Comparison of ENCODE assay signal across 8 cellular contexts in the genomic region with DNA sequence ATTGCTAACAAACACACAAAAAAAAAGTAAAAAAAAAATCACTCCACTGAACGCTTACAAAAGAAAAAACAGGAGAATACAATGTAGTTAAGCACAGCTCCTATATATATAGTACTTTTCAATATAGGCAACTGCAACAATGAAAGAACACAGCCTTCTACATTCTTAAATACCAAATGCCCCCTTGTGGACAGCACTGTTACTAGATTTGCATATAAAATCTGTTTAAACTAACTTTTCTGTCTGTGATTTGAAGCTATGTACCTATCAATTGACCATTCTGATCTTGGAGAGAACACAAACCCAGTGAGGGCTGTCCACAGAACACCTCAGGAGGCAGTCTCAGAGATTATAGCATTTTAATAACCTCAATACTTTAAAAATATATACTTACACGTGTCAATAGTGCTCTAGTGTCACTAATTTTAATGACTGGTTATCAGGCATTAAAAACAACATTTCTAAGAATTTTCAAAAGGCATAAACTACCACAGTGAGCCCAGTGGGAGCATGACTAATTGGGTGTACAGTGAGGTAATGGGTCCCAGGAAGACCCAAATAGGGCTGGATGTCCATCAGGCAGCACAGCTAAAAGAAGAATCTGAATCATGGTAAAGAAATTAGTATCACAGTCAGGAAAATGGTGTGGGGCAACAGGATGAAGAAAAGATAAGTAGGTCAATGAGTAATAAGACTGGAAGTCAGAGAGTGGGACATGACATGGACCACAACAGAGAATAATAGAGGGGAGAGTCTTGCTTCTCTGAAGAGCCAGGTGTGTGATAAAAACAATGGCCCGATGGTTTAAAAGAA. TPM values are rescaled to one million over a fixed set of nuclear protein-coding genes. Genes with fewer than 3 reads are reported as not detected.
DNase-seq lines count a peak whose midpoint lies in the region; ATAC-seq, FAIRE-seq and TF ChIP-seq lines count a peak whose summit lies in the region.

No MANE protein-coding gene starts in this region.

- H3K4me1 ChIP-seq in H9 (ENCODE audit: insufficient read depth, low read length) (no peaks in the 10 kb centered on the region), HepG2 (ENCODE audit: insufficient read depth, low read length) (no peaks in the 10 kb centered on the region)

- H3K4me1 Mint-ChIP-seq in H9, result peaks cover 0 to 4% of the 10 kb centered on the region in 2 experiments; a peak in 2 of 4 replicates
- H3K4me1 Mint-ChIP-seq in brain, result peaks cover 18% of the 10 kb centered on the region

- no peak overlapping the region for H3T11ph ChIP-seq in H9 (ENCODE audit: low read length)

- DNase-seq in AG09319 (ENCODE audit: extremely low read depth, low read depth), result peak; percentile 39
- DNase-seq in H9, result no peak
- peak; percentile 29 for DNase-seq in NCI-H460 (ENCODE audit: extremely low read depth, low read depth)
- peak; percentile 50 for DNase-seq in HepG2 (ENCODE audit: low spot score)
- no peak for DNase-seq in GM19240 (ENCODE audit: insufficient read length, low spot score)
- DNase-seq in activated CD4-positive, CD25-positive, alpha-beta regulatory T cell (lab: John Stamatoyannopoulos, UW), result no peak

- no peak overlapping the region for H2BK12ac ChIP-seq in H9 (ENCODE audit: insufficient read length, low read depth, low read length)

- TF ChIP-seq CTCF in AG09319 (IDR thresholded peaks at IDR 0.05; ENCODE audit: low read depth, low read length) (peak; percentile 59), H9 (conservative IDR thresholded peaks at IDR 0.05) (peak; percentile 74), brain (conservative IDR thresholded peaks at IDR 0.05) (peak; percentile 80 to 81), HepG2 (CRISPR knock-in tag; IDR thresholded peaks at IDR 0.05) (peak; percentile 46)

- no TSS peak for BruUV-seq in HepG2 (replicated peaks; lab: Mats Ljungman, UMichigan)

- no peaks in the 10 kb centered on the region for H4K20me1 ChIP-seq in H9 (ENCODE audit: control insufficient read depth, insufficient read depth, insufficient read length)
- H4K20me1 ChIP-seq in HepG2 (ENCODE audit: insufficient read depth, low read length), result no peaks in the 10 kb centered on the region

- H4K91ac ChIP-seq in H9 (ENCODE audit: insufficient read length, low read depth, low read length), result no peak overlapping the region

- H3K27me3 Mint-ChIP-seq in H9 (ENCODE audit: low read depth) (no peaks in the 10 kb centered on the region), brain (peaks cover 7% of the 10 kb centered on the region)

- H3K4me2 ChIP-seq in H9 (ENCODE audit: insufficient read depth, insufficient read length, low read length) (no peak overlapping the region), HepG2 (ENCODE audit: low read depth, low read length) (no peak overlapping the region)

- no peak overlapping the region for H3K9ac ChIP-seq in H9 (ENCODE audit: extremely low read depth, insufficient read length, low read length)
- H3K9ac ChIP-seq in HepG2 (ENCODE audit: insufficient read depth, low read depth, low read length), result no peak overlapping the region

- FAIRE-seq in HepG2 (lab: Jason Lieb, UNC), result no peak

- no peaks in the 10 kb centered on the region for H3K27me3 ChIP-seq in H9 (ENCODE audit: insufficient read depth, low read length)
- H3K27me3 ChIP-seq in HepG2 (ENCODE audit: control insufficient read depth in 1 of 2, insufficient read depth in 2 of 2, low read length in 2 of 2), result no peaks in the 10 kb centered on the region

- no peak overlapping the region for H2BK20ac ChIP-seq in H9 (ENCODE audit: low read depth, low read length, poor library complexity, severe bottlenecking)

- no peaks in the 10 kb centered on the region for H3K79me1 ChIP-seq in H9 (ENCODE audit: insufficient read depth, low read depth, low read length, poor library complexity, severe bottlenecking)

- intact Hi-C loops in HepG2 (cut with micrococcal nuclease; ENCODE audit: unreplicated experiment), result loop anchor here (1.0 kb wide), 1 partner anchor 297 kb away; no protein-coding TSS in a partner anchor

- no peak for TF ChIP-seq RAD21 in HepG2 (CRISPR knock-in tag; IDR thresholded peaks at IDR 0.05)

- H2BK120ac ChIP-seq in H9 (ENCODE audit: low read depth, low read length, poor library complexity, severe bottlenecking), result no peak overlapping the region

- H2BK15ac ChIP-seq in H9 (ENCODE audit: low read depth, low read length), result no peak overlapping the region

- H4K5ac ChIP-seq in H9 (ENCODE audit: insufficient read length, low read depth, low read length), result no peak overlapping the region

- no peaks in the 10 kb centered on the region for H3K23me2 ChIP-seq in H9 (ENCODE audit: insufficient read length, low read depth, low read length, poor library complexity, severe bottlenecking)

- 0 out of 7 replicates have a peak, but pooled peaks cover 0 to 2% (median 0%) of the 10 kb centered on the region in 3 experiments for H3K36me3 Mint-ChIP-seq in H9 (ENCODE audit: insufficient read depth in 1 of 3, low read depth in 3 of 3)
- no peaks in the 10 kb centered on the region for H3K36me3 Mint-ChIP-seq in brain

- H4K8ac ChIP-seq in H9 (replicated peaks; ENCODE audit: insufficient read length, low read depth, low read length), result no peak overlapping the region

- H3K56ac ChIP-seq in H9 (ENCODE audit: insufficient read length, low read depth, low read length), result no peak overlapping the region

- H3K9me3 Mint-ChIP-seq in H9 (no peaks in the 10 kb centered on the region; a peak in 2 of 5 replicates), brain (peaks cover 0 to 12% (median 6%) of the 10 kb centered on the region in 5 experiments)

- no peak overlapping the region for H3K4me3 Mint-ChIP-seq in H9
- no peak overlapping the region for H3K4me3 Mint-ChIP-seq in brain

- H3K4ac ChIP-seq in H9 (ENCODE audit: low read depth, low read length), result no peak overlapping the region

- POLR2A ChIA-PET in HepG2 (lab: Yijun Ruan, JAX), result no interaction called here

- H3K27ac Mint-ChIP-seq in H9, result no peak overlapping the region
- peak overlapping the region in 3 of 5 experiments; percentile 21 to 74 (median 52) for H3K27ac Mint-ChIP-seq in brain

- H3K18ac ChIP-seq in H9 (ENCODE audit: insufficient read length, low read depth, low read length), result no peak overlapping the region

- no peak for TF ChIP-seq EP300 in HepG2 (IDR thresholded peaks at IDR 0.05; ENCODE audit: low read depth in 2 of 2, low read length in 2 of 2)
- TF ChIP-seq EP300 in HepG2 (CRISPR knock-in tag; IDR thresholded peaks at IDR 0.05; ENCODE audit: borderline replicate concordance), result no peak

- no peaks in the 10 kb centered on the region for H3K36me3 ChIP-seq in HepG2 (replicated peaks in 1 of 2; ENCODE audit: control insufficient read depth in 1 of 2, insufficient read depth in 2 of 2, low read length in 2 of 2)

- no peaks in the 10 kb centered on the region for H3K79me2 ChIP-seq in H9 (ENCODE audit: insufficient read depth, low read length)
- no peaks in the 10 kb centered on the region for H3K79me2 ChIP-seq in HepG2 (ENCODE audit: insufficient read depth, low read length)

- ATAC-seq in HepG2 (peak; percentile 63), GM18861 (IDR thresholded peaks at IDR 0.05; ENCODE audit: unreplicated experiment) (no peak)

- CTCF ChIA-PET in HepG2 (lab: Yijun Ruan, JAX; ENCODE audit: low intra/inter-chr PET ratio, low total read pairs), result interaction anchor here (4.4 kb wide), 1 partner anchor 296 kb away, joined by 31 read pairs; no protein-coding TSS in a partner anchor

- in situ Hi-C loops in HepG2 (cut with HindIII; ENCODE audit: extremely low pct_ligation_motif_present, low pct_unique_long_range_greater_than_20kb), result loop anchor here (5.0 kb wide), 1 partner anchor 298 kb away; no protein-coding TSS in a partner anchor

- no peak for TF ChIP-seq POLR2A in HepG2 (IDR thresholded peaks at IDR 0.05; ENCODE audit: insufficient read depth in 1 of 2, low read depth in 2 of 2, low read length in 2 of 2)

- H3K27ac ChIP-seq in H9 (ENCODE audit: insufficient read length, low read depth, low read length), result no peak overlapping the region
- no peak overlapping the region for H3K27ac ChIP-seq in HepG2 (ENCODE audit: extremely low read length, insufficient read depth, low read length)

- H3K14ac ChIP-seq in H9 (ENCODE audit: insufficient read depth, low read length), result no peak overlapping the region

- H3K4me3 ChIP-seq in HepG2 (replicated peaks in 1 of 3; ENCODE audit: insufficient read depth in 1 of 3, low read depth in 2 of 3, low read length in 3 of 3), result no peak overlapping the region

- H3K9me3 ChIP-seq in H9 (ENCODE audit: control insufficient read depth, low read depth, low read length), result no peaks in the 10 kb centered on the region
- no peaks in the 10 kb centered on the region for H3K9me3 ChIP-seq in HepG2 (ENCODE audit: low read length)

- H2BK5ac ChIP-seq in H9 (ENCODE audit: insufficient read length, low read length), result no peak overlapping the region

- H2AK5ac ChIP-seq in H9 (ENCODE audit: insufficient read length, low read length), result no peak overlapping the region

- H2AFZ ChIP-seq in H9 (ENCODE audit: low read length) (no peak overlapping the region), HepG2 (ENCODE audit: low read length) (no peak overlapping the region)

- no CpG with 5 or more reads among the region's 3 CpGs for WGBS in H9 (ENCODE audit: extremely low coverage, insufficient read length, low lambda C conversion rate)
- WGBS in HepG2 (ENCODE audit: low lambda C conversion rate), result 1% methylated on average over 3 of the region's 3 CpGs

- H3K23ac ChIP-seq in H9 (ENCODE audit: insufficient read length, low read depth, low read length), result no peak overlapping the region

RNA-seq across cellular contexts. Expression of gene CCDC169, which starts 22.2 kb away (rescaled TPM):
- total RNA-seq in H9 (2021) (19.1 and 20.5 TPM in 2 replicates), HepG2 (2016; rRNA removed; fragmentation: Illumina TruSeq; extraction: Trizol) (0.33 and 0.38 TPM in 2 replicates)
- 8.0 and 12.2 TPM in 2 replicates for total RNA-seq in NCI-H460 (2014; rRNA removed; shearing (Covaris generic))
- polyA plus RNA-seq in NCI-H460 (2014; cell fraction: nucleus; rRNA removed), result 5.1 and 10.9 TPM in 2 replicates
- polyA plus RNA-seq in brain (ENCODE audit: insufficient read depth, low read depth, low replicate concordance) (0.31 TPM), HepG2 (2011; rRNA removed) (0.25 and 0.27 TPM in 2 replicates)
- total RNA-seq in HepG2 (2016; cell fraction: cytosol; rRNA removed; fragmentation: Illumina TruSeq; extraction: Trizol; ENCODE audit: low read depth), result 0.30 TPM in 1 of 2 replicates, not detected in the other
- total RNA-seq in HepG2 (2016; cell fraction: insoluble cytoplasmic fraction; rRNA removed; fragmentation: Illumina TruSeq; extraction: Trizol), result 0.17 and 0.33 TPM in 2 replicates
- 0.31 and 0.74 TPM in 2 replicates for total RNA-seq in HepG2 (2016; cell fraction: membrane; rRNA removed; fragmentation: Illumina TruSeq; extraction: Trizol)
- not detected in 2 replicates for total RNA-seq in HepG2 (2016; cell fraction: nucleus; rRNA removed; fragmentation: Illumina TruSeq; extraction: Trizol)
- 0.05 and 0.08 TPM in 2 replicates for polyA plus RNA-seq in HepG2 (2011; cell fraction: cytosol; rRNA removed)
- polyA plus RNA-seq in HepG2 (2011; cell fraction: nucleus; rRNA removed), result 0.16 and 0.35 TPM in 2 replicates
- polyA plus RNA-seq in HepG2 (2012), result 0.16 and 0.32 TPM in 2 replicates
- polyA plus RNA-seq in HepG2 (2016; cell fraction: cytosol; fragmentation: Illumina TruSeq; extraction: Trizol; ENCODE audit: low read depth), result 0.12 and 0.23 TPM in 2 replicates
- polyA plus RNA-seq in HepG2 (2016; cell fraction: insoluble cytoplasmic fraction; fragmentation: Illumina TruSeq; extraction: Trizol; ENCODE audit: low read depth), result 0.52 and 0.57 TPM in 2 replicates
- 0.49 and 0.66 TPM in 2 replicates for polyA plus RNA-seq in HepG2 (2016; cell fraction: membrane; fragmentation: Illumina TruSeq; extraction: Trizol; ENCODE audit: low read depth)
- 0.21 TPM in 1 of 2 replicates, not detected in the other for polyA plus RNA-seq in HepG2 (2016; cell fraction: nucleus; fragmentation: Illumina TruSeq; extraction: Trizol; ENCODE audit: insufficient read depth, low read depth)
- polyA minus RNA-seq in HepG2 (2011; rRNA and poly(A)+ RNA removed; ENCODE audit: low replicate concordance), result 1.5 TPM in 1 of 2 replicates, not detected in the other
- polyA minus RNA-seq in HepG2 (2011; cell fraction: cytosol; rRNA and poly(A)+ RNA removed), result not detected in 2 replicates
- 1.3 and 1.5 TPM in 2 replicates for polyA minus RNA-seq in HepG2 (2011; cell fraction: nucleus; rRNA and poly(A)+ RNA removed)

Comparison
In these comparisons a context has a peak if more than half of its experiments do, and no peak if none do; other contexts are left out.
1. DNase-seq: peak in AG09319 (single experiment), NCI-H460 (single experiment) and HepG2 (single experiment); none in H9 (single experiment), GM19240 (single experiment) and activated CD4-positive, CD25-positive, alpha-beta regulatory T cell (0 of 4).
2. H3K27ac Mint-ChIP-seq: peak in brain (3 of 5); none in H9 (0 of 3).
3. Peak in every context shown above with its lines, with median percentiles within 50 percentile points of each other: CTCF ChIP-seq.